ENCODE assay signal across 9 cellular contexts in the genomic region with DNA sequence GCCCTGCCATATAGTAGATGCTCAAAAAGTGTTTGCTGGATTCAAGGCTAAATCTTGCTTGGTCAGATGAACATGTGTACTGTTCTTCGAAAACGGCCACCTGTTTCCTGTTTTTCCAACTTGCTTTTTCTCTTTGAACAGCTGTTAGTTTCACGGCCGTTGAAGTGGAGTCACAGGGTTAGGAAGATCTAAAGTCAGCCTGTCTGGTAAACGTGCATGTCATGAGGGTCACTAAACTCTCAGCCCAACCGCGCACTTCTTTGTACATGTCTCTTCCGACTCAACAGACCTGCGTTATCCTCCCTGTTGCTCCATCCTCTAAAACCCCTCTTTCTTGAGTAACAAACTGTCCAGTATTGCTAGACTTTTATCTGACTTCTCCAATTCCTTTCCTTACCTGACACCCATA.
A peak's percentile ranks its signal among the peaks of the same experiment; 100 is the strongest.
DNase-seq lines count a peak whose midpoint lies in the region; ATAC-seq lines count a peak whose summit lies in the region.
"Had no signal": no experiment of that assay in that cellular context is flagged by ENCODE, and none has a peak within 500 bp of the region (broad histone marks: within the 10 kb centered on the region; RNA-seq: fewer than 3 reads in every experiment).

No MANE protein-coding gene starts in this region.

- peaks cover 18% of the 10 kb centered on the region for H3K4me1 Mint-ChIP-seq in activated naive CD4-positive, alpha-beta T cell treated with anti-CD3 and anti-CD28 coated beads for 36 hours (ENCODE audit: low read depth)

- H3K9me3 Mint-ChIP-seq in activated naive CD4-positive, alpha-beta T cell treated with anti-CD3 and anti-CD28 coated beads for 36 hours, result peaks cover 1% of the 10 kb centered on the region
- H3K9me3 Mint-ChIP-seq: type B pancreatic cell had no signal

- H3K27ac Mint-ChIP-seq in activated naive CD4-positive, alpha-beta T cell treated with anti-CD3 and anti-CD28 coated beads for 36 hours, result no peak overlapping the region
- H3K27ac Mint-ChIP-seq: type B pancreatic cell had no signal

- intact Hi-C loops in activated naive CD4-positive, alpha-beta T cell treated with anti-CD3 and anti-CD28 coated beads for 36 hours (cut with micrococcal nuclease), result loop anchor here (10.0 kb wide), 1 partner anchor 298 kb away; no protein-coding TSS in a partner anchor

- DNase-seq in GF-D8 (lab: John Stamatoyannopoulos, UW) (peak; percentile 79), germinal center (ENCODE audit: low spot score) (peak; percentile 33), mesenteric fat pad (ENCODE audit: low spot score) (no peak), left lobe of liver (ENCODE audit: low spot score) (no peak)
- no peak for DNase-seq in activated T-cell treated with anti-CD3 and anti-CD28 coated beads, Interleukin-2, amount 50 U/mL, for 48 hours
- DNase-seq in activated naive CD4-positive, alpha-beta T cell treated with anti-CD3 and anti-CD28 coated beads for 36 hours, result no peak

- no peaks in the 10 kb centered on the region for H3K36me3 Mint-ChIP-seq in activated naive CD4-positive, alpha-beta T cell treated with anti-CD3 and anti-CD28 coated beads for 36 hours (ENCODE audit: low read depth)
- H3K36me3 Mint-ChIP-seq: type B pancreatic cell had no signal

- CTCF ChIA-PET in activated naive CD4-positive, alpha-beta T cell treated with anti-CD3 and anti-CD28 coated beads for 36 hours (lab: Charles Lee), result interaction anchor here (1.2 kb wide), 1 partner anchor 17 kb away, joined by 3 read pairs; no protein-coding TSS in a partner anchor

- H3K4me3 Mint-ChIP-seq in activated naive CD4-positive, alpha-beta T cell treated with anti-CD3 and anti-CD28 coated beads for 36 hours, result no peak overlapping the region
- H3K4me3 Mint-ChIP-seq: type B pancreatic cell had no signal

- ATAC-seq in GM19463 (IDR thresholded peaks at IDR 0.05; ENCODE audit: unreplicated experiment), result peak; percentile 37
- ATAC-seq in HG03432 (IDR thresholded peaks at IDR 0.05; ENCODE audit: unreplicated experiment), result peak; percentile 43
- no peak for ATAC-seq in left lobe of liver

- no peaks in the 10 kb centered on the region for H3K27me3 Mint-ChIP-seq in activated naive CD4-positive, alpha-beta T cell treated with anti-CD3 and anti-CD28 coated beads for 36 hours (ENCODE audit: low read depth)
- H3K27me3 Mint-ChIP-seq: type B pancreatic cell had no signal

Comparison
In these comparisons a context has a peak if more than half of its experiments do, and no peak if none do; other contexts are left out.
1. DNase-seq: peak in GF-D8 (single experiment) and germinal center (single experiment); none in activated T-cell treated with anti-CD3 and anti-CD28 coated beads, Interleukin-2, amount 50 U/mL, for 48 hours (0 of 2), mesenteric fat pad (single experiment), activated naive CD4-positive, alpha-beta T cell treated with anti-CD3 and anti-CD28 coated beads for 36 hours (single experiment) and left lobe of liver (single experiment).